Comparison of ENCODE assay signal across 9 cellular contexts in the genomic region with DNA sequence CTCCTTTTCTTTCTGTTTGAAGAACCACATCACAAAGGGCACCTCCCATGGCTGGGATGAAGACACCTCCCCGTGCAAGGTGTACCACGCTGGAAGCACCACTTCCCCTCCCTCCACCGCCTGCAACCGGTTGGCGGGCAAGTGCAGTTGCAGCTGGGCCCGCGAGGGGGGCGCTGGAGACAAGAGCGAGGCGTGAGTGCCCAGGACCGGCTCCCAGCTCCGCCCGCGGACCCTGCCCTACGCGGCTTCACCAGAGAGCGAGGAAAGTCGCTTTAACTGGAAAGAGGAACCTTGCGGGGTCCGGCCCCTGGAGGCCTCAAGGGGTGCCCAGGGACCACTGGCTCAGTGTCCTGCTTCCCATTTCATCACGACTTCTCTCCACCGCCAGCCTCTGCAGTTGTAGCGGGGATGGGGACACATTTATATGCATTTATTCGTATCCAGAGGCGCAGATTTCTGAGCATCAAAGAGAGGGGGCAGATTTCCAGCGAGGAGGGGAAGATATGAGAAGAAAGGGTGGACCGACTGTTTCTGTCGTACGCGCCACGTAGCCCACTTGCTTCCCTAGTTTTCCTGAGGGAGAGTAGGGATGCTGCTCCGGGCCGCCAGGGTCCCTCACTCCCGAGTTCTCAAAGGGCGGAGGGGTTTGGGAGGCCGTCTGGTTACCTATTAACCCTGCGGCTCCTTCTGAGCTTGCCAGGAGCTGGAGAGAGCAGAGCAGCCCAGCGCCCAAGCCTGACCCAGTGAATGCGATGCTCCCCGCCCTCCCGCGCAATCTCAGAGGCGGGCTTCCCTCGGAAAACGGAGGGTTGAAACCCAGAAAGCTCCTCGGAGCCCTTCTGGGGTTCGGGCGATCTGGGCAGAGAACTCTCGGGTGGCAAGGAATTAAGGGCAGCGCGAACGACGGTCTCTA. TPM values are rescaled to one million over a fixed set of nuclear protein-coding genes. Genes with fewer than 3 reads are reported as not detected.
DNase-seq lines count a peak whose midpoint lies in the region; ATAC-seq and TF ChIP-seq lines count a peak whose summit lies in the region.
"Had no signal": no experiment of that assay in that cellular context is flagged by ENCODE, and none has a peak within 500 bp of the region (broad histone marks: within the 10 kb centered on the region; RNA-seq: fewer than 3 reads in every experiment).

No MANE protein-coding gene starts in this region.

- H3K27me3 Mint-ChIP-seq in naive thymus-derived CD4-positive, alpha-beta T cell: peaks cover 36 to 60% (median 53%) of the 10 kb centered on the region in 5 donors

- CTCF ChIA-PET in naive thymus-derived CD4-positive, alpha-beta T cell (lab: Charles Lee): interaction anchor here (1.6 to 4.5 kb wide), 3 partner anchors 11 to 88 kb away, joined by 5 to 23 read pairs (median 12); no protein-coding TSS in a partner anchor

- DNase-seq in activated T-helper 1 cell treated with anti-CD3 and anti-CD28 coated beads, Interleukin-2, amount 50 U/mL, for 16 hours (ENCODE audit: low read depth in 1 of 2, low spot score in 1 of 2): peak; percentile 48 to 50
- DNase-seq in fibroblast of gingiva (ENCODE audit: low read depth) (peak; percentile 53), substantia nigra (lab: John Stamatoyannopoulos, UW) (peak in 37 of 49 donors; percentile 17 to 77 (median 49))
- DNase-seq in naive thymus-derived CD4-positive, alpha-beta T cell: peak in 8 of 9 donors; percentile 61 to 73 (median 66)

- no peaks in the 10 kb centered on the region for H3K36me3 Mint-ChIP-seq in naive thymus-derived CD4-positive, alpha-beta T cell

- peaks cover 6 to 41% (median 24%) of the 10 kb centered on the region in 7 donors for H3K4me1 Mint-ChIP-seq in naive thymus-derived CD4-positive, alpha-beta T cell

- peak overlapping the region; percentile 96 to 100 (median 100) for H3K4me2 ChIP-seq in BLaER1 treated with 17β-estradiol and CSF1 and Interleukin-3, amounts not matched to agents 10 nM and 100 nM
- peak overlapping the region; percentile 45; the same call in 1 of the 2 replicates for H3K4me2 ChIP-seq in OCI-LY1 (ENCODE audit: low read length)

- peak overlapping the region; percentile 18 to 80 (median 54); a peak in 19 of 22 replicates for H3K9ac ChIP-seq in BLaER1 treated with 17β-estradiol and CSF1 and Interleukin-3, amounts not matched to agents 10 nM and 100 nM
- H3K9ac ChIP-seq in OCI-LY1 (ENCODE audit: low read length): no peak overlapping the region

- H3K4me1 ChIP-seq in BLaER1 treated with 17β-estradiol and CSF1 and Interleukin-3, amounts not matched to agents 10 nM and 100 nM: peaks cover 44 to 68% (median 56%) of the 10 kb centered on the region in 10 experiments
- H3K4me1 ChIP-seq in OCI-LY1 (ENCODE audit: insufficient read depth, low read length, severe bottlenecking): peaks cover 9% of the 10 kb centered on the region
- peaks cover 8 to 31% of the 10 kb centered on the region in 2 donors for H3K4me1 ChIP-seq in naive thymus-derived CD4-positive, alpha-beta T cell (ENCODE audit: control insufficient read depth in 2 of 2, insufficient read depth in 2 of 2, low read length in 2 of 2)

- H3K9me3 Mint-ChIP-seq in naive thymus-derived CD4-positive, alpha-beta T cell: peaks cover 0 to 1% (median 0%) of the 10 kb centered on the region in 11 donors

- POLR2A ChIA-PET in naive thymus-derived CD4-positive, alpha-beta T cell (lab: Charles Lee): interaction anchor here (0.7 to 5.4 kb wide), 6 partner anchors 11 to 94 kb away, joined by 3 to 42 read pairs (median 3); partner anchors contain the start of gene MSANTD2

- peaks cover 0 to 17% (median 0%) of the 10 kb centered on the region in 11 experiments; a peak in 3 of 22 replicates for H3K36me3 ChIP-seq in BLaER1 treated with 17β-estradiol and CSF1 and Interleukin-3, amounts not matched to agents 10 nM and 100 nM
- H3K36me3 ChIP-seq in OCI-LY1 (ENCODE audit: insufficient read depth, low read length): no peaks in the 10 kb centered on the region
- no peaks in the 10 kb centered on the region for H3K36me3 ChIP-seq in naive thymus-derived CD4-positive, alpha-beta T cell (ENCODE audit: control insufficient read depth in 2 of 3, insufficient read depth in 3 of 3, low read length in 3 of 3)

- ATAC-seq in GM19035 (IDR thresholded peaks at IDR 0.05; ENCODE audit: unreplicated experiment) (peak; percentile 44), HG03175 (IDR thresholded peaks at IDR 0.05; ENCODE audit: unreplicated experiment) (peak; percentile 60)
- peak; percentile 78 for ATAC-seq in naive thymus-derived CD4-positive, alpha-beta T cell

- peak; percentile 62 for TF ChIP-seq CTCF in OCI-LY1 (IDR thresholded peaks at IDR 0.05; ENCODE audit: low read length)

- H3K27ac ChIP-seq in BLaER1 treated with 17β-estradiol and CSF1 and Interleukin-3, amounts not matched to agents 10 nM and 100 nM: peak overlapping the region in 8 of 11 experiments; percentile 8 to 78 (median 68); a peak in 14 of 22 replicates
- no peak overlapping the region for H3K27ac ChIP-seq in OCI-LY1 (ENCODE audit: low read depth, low read length, poor library complexity, severe bottlenecking)
- no peak overlapping the region for H3K27ac ChIP-seq in naive thymus-derived CD4-positive, alpha-beta T cell (ENCODE audit: low read depth, low read length)
- no peak overlapping the region for H3K27ac ChIP-seq in substantia nigra (ENCODE audit: low read depth, low read length, poor library complexity, severe bottlenecking)

- no peaks in the 10 kb centered on the region for H3F3A ChIP-seq in OCI-LY1 (ENCODE audit: insufficient read depth, low read length)

- H3K4me3 ChIP-seq in BLaER1 treated with 17β-estradiol and CSF1 and Interleukin-3, amounts not matched to agents 10 nM and 100 nM: peak overlapping the region; percentile 42 to 77 (median 68)
- H3K4me3 ChIP-seq in OCI-LY1 (ENCODE audit: low read depth, low read length, poor library complexity, severe bottlenecking): no peak overlapping the region
- H3K4me3 ChIP-seq in naive thymus-derived CD4-positive, alpha-beta T cell (ENCODE audit: low read length): peak overlapping the region; percentile 27

- peak overlapping the region; percentile 52 to 98 (median 76) for H3K4me3 Mint-ChIP-seq in naive thymus-derived CD4-positive, alpha-beta T cell

- no peak overlapping the region for H2AFZ ChIP-seq in OCI-LY1 (ENCODE audit: low read length)

- H3K27me3 ChIP-seq in BLaER1 treated with 17β-estradiol and CSF1 and Interleukin-3, amounts not matched to agents 10 nM and 100 nM: peaks cover 0 to 42% (median 0%) of the 10 kb centered on the region in 11 experiments; a peak in 9 of 22 replicates
- H3K27me3 ChIP-seq in OCI-LY1 (ENCODE audit: insufficient read depth, low read length): 0 out of 2 replicates have a peak, but pooled peaks cover 14% of the 10 kb centered on the region
- peaks cover 7 to 16% of the 10 kb centered on the region in 2 donors for H3K27me3 ChIP-seq in naive thymus-derived CD4-positive, alpha-beta T cell (ENCODE audit: control insufficient read depth in 2 of 2, insufficient read depth in 2 of 2, low read length in 2 of 2)

- H4K20me1 ChIP-seq in BLaER1 treated with 17β-estradiol and CSF1 and Interleukin-3, amounts not matched to agents 10 nM and 100 nM: peaks cover 0 to 37% (median 20%) of the 10 kb centered on the region in 11 experiments; a peak in 18 of 22 replicates
- H4K20me1 ChIP-seq in OCI-LY1 (ENCODE audit: insufficient read depth, low read length): no peaks in the 10 kb centered on the region

- H3K9me3 ChIP-seq in BLaER1 treated with 17β-estradiol and CSF1 and Interleukin-3, amounts not matched to agents 10 nM and 100 nM (replicated peaks in 1 of 11): peaks cover 0 to 9% (median 0%) of the 10 kb centered on the region in 11 experiments; a peak in 1 of 22 replicates
- H3K9me3 ChIP-seq in OCI-LY1 (ENCODE audit: low read length): no peaks in the 10 kb centered on the region
- H3K9me3 ChIP-seq in naive thymus-derived CD4-positive, alpha-beta T cell (ENCODE audit: control insufficient read depth in 2 of 3, low read length in 3 of 3): no peaks in the 10 kb centered on the region

- intact Hi-C loops in naive thymus-derived CD4-positive, alpha-beta T cell (cut with micrococcal nuclease): loop anchor here (1.0 kb wide), 2 partner anchors 12 to 79 kb away; no protein-coding TSS in a partner anchor

- peak overlapping the region in 2 of 9 donors; percentile 38 to 41 for H3K27ac Mint-ChIP-seq in naive thymus-derived CD4-positive, alpha-beta T cell

- no peaks in the 10 kb centered on the region for H3K79me2 ChIP-seq in OCI-LY1 (ENCODE audit: insufficient read depth, low read length)

- H3K9me2 ChIP-seq in OCI-LY1 (ENCODE audit: low read depth, low read length): no peaks in the 10 kb centered on the region

RNA-seq across cellular contexts. Expression of gene ESAM, which starts 3.5 kb away (rescaled TPM):
- 1 to 10 TPM in 4 of 5 experiments, under 1 TPM in 1; 0.39 to 3.4 (median 1.7) TPM for total RNA-seq in naive thymus-derived CD4-positive, alpha-beta T cell
- 1 to 10 TPM; 1.9 to 4.1 TPM for polyA plus RNA-seq in naive thymus-derived CD4-positive, alpha-beta T cell

RNA-seq across cellular contexts. Expression of gene VSIG2, which starts 6.6 kb away (rescaled TPM):
- total RNA-seq in naive thymus-derived CD4-positive, alpha-beta T cell: 1 to 10 TPM in 2 of 5 experiments, under 1 TPM in 3; 0.19 to 1.7 (median 0.85) TPM
- under 1 TPM in 1 of 2 donors, not detected in 1; 0.32 TPM for polyA plus RNA-seq in naive thymus-derived CD4-positive, alpha-beta T cell
- total RNA-seq: T-helper 1 cell treated with Interleukin-12 subunit alpha and Interleukin-12 subunit beta and Interleukin-4 antibody, amounts not matched to agents 30 ng/mL and 1 ng/mL, for 36 hours had no signal

RNA-seq across cellular contexts. Expression of gene NRGN, which starts 18.9 kb away (rescaled TPM):
- 10 to 100 TPM in 1 of 5 experiments, 1 to 10 TPM in 4; 1.2 to 48.7 (median 4.9) TPM for total RNA-seq in naive thymus-derived CD4-positive, alpha-beta T cell
- not detected for polyA plus RNA-seq in naive thymus-derived CD4-positive, alpha-beta T cell

RNA-seq across cellular contexts. Expression of gene MSANTD2, which starts 41.6 kb away (rescaled TPM):
- 10 to 100 TPM in 4 of 5 experiments, 1 to 10 TPM in 1; 9.1 to 29.5 (median 14.4) TPM for total RNA-seq in naive thymus-derived CD4-positive, alpha-beta T cell
- polyA plus RNA-seq in naive thymus-derived CD4-positive, alpha-beta T cell: 1 to 10 TPM; 3.8 to 6.0 TPM

Comparison
In these comparisons a context has a peak if more than half of its experiments do, and no peak if none do; other contexts are left out.
1. H3K27ac ChIP-seq: peak in BLaER1 treated with 17β-estradiol and CSF1 and Interleukin-3, amounts not matched to agents 10 nM and 100 nM (8 of 11); none in OCI-LY1 (single experiment), naive thymus-derived CD4-positive, alpha-beta T cell (single experiment) and substantia nigra (single experiment).
2. Peak in every context shown above with its lines, with median percentiles within 50 percentile points of each other: ATAC-seq and DNase-seq.